ENCODE assay signal across 1 cellular context in genomic region chr2:99472327-99472960, GRCh38.
TF ChIP-seq lines count a peak whose summit lies in the region.

No MANE protein-coding gene starts in this region.

TF ChIP-seq in GM23338, 12 proteins besides CTCF, POLR2A, EP300 and RAD21 (continued from another document):
- TF ChIP-seq ZNF462 (CRISPR knock-in tag; IDR thresholded peaks at IDR 0.05), result no peak
- TF ChIP-seq JUNB (IDR thresholded peaks at IDR 0.05; ENCODE audit: unreplicated experiment), result no peak
- TF ChIP-seq REST (IDR thresholded peaks at IDR 0.05; ENCODE audit: unreplicated experiment), result no peak
